Comparison of ENCODE assay signal across 8 cellular contexts in the genomic region with DNA sequence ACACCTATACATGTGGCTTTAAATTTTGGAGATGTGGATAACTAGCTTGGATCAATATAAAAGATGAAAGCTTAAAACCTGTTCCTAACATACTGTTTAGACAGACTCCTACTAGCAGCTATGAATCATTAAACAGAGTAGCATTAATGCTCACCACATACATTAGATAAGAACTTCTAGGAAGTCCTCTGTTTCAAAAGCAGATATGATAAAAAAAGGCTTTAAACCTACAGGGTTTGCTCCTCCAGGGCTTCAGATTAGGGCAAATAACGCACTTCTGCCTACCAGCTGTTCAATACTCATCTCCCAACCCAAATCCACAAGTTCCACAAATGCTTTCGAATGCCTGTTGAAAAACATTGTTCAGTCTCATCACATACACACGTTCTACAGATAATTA. TPM values are rescaled to one million over a fixed set of nuclear protein-coding genes. Genes with fewer than 3 reads are reported as not detected.
A peak's percentile ranks its signal among the peaks of the same experiment; 100 is the strongest.
DNase-seq lines count a peak whose midpoint lies in the region; ATAC-seq and TF ChIP-seq lines count a peak whose summit lies in the region.

No MANE protein-coding gene starts in this region.

- H3K4me3 Mint-ChIP-seq in activated CD8-positive, alpha-beta T cell treated with anti-CD3 and anti-CD28 coated beads for 36 hours = peak overlapping the region; percentile 74
- peak overlapping the region in 4 of 5 donors; percentile 73 to 83 (median 80) for H3K4me3 Mint-ChIP-seq in immature natural killer cell

- H3K27ac ChIP-seq in heart left ventricle = peak overlapping the region in 9 of 12 donors; percentile 80 to 96 (median 93)

- no peaks in the 10 kb centered on the region for H3K27me3 ChIP-seq in heart left ventricle

- H3K36me3 Mint-ChIP-seq in activated CD8-positive, alpha-beta T cell treated with anti-CD3 and anti-CD28 coated beads for 36 hours (ENCODE audit: low read depth) = no peaks in the 10 kb centered on the region
- no peaks in the 10 kb centered on the region for H3K36me3 Mint-ChIP-seq in immature natural killer cell

- POLR2A ChIA-PET in activated CD8-positive, alpha-beta T cell treated with anti-CD3 and anti-CD28 coated beads for 36 hours (lab: Charles Lee) = interaction anchor here (0.7 to 1.7 kb wide), 8 partner anchors 9 to 179 kb away, joined by 3 to 4 read pairs (median 3); no protein-coding TSS in a partner anchor

- H3K4me1 ChIP-seq in heart left ventricle = peaks cover 0 to 54% (median 34%) of the 10 kb centered on the region in 12 donors

- CTCF ChIA-PET in activated CD8-positive, alpha-beta T cell treated with anti-CD3 and anti-CD28 coated beads for 36 hours (lab: Charles Lee) = interaction anchor here (0.8 to 2.9 kb wide), 9 partner anchors 12 to 378 kb away, joined by 3 to 17 read pairs (median 4); no protein-coding TSS in a partner anchor

- H3K27me3 Mint-ChIP-seq in activated CD8-positive, alpha-beta T cell treated with anti-CD3 and anti-CD28 coated beads for 36 hours = no peaks in the 10 kb centered on the region
- peaks cover 0 to 10% (median 5%) of the 10 kb centered on the region in 3 donors for H3K27me3 Mint-ChIP-seq in immature natural killer cell (ENCODE audit: low read depth in 3 of 3)

- H3K27ac Mint-ChIP-seq in activated CD8-positive, alpha-beta T cell treated with anti-CD3 and anti-CD28 coated beads for 36 hours = peak overlapping the region; percentile 44
- peak overlapping the region; percentile 51 to 86 (median 74) for H3K27ac Mint-ChIP-seq in immature natural killer cell

- ATAC-seq in heart left ventricle (no peak), left cardiac atrium (no peak), GM21447 (IDR thresholded peaks at IDR 0.05; ENCODE audit: unreplicated experiment) (no peak)
- no peak for ATAC-seq in activated CD8-positive, alpha-beta T cell treated with anti-CD3 and anti-CD28 coated beads for 36 hours

- H3K4me3 ChIP-seq in heart left ventricle = peak overlapping the region; percentile 80 to 99 (median 90)

- no peaks in the 10 kb centered on the region for H3K9me3 ChIP-seq in heart left ventricle

- peaks cover 12% of the 10 kb centered on the region for H3K4me1 Mint-ChIP-seq in activated CD8-positive, alpha-beta T cell treated with anti-CD3 and anti-CD28 coated beads for 36 hours (ENCODE audit: low read depth)
- peaks cover 7 to 25% of the 10 kb centered on the region in 2 donors for H3K4me1 Mint-ChIP-seq in immature natural killer cell

- 4 to 9% (median 6%) methylated on average over 3 of the region's 3 CpGs for WGBS in heart left ventricle, 4 donors

- no peak for TF ChIP-seq POLR2A in heart left ventricle (IDR thresholded peaks at IDR 0.05)

- no peaks in the 10 kb centered on the region for H3K36me3 ChIP-seq in heart left ventricle

- DNase-seq in heart left ventricle (no peak), left cardiac atrium (no peak), immature natural killer cell (peak in 1 of 3 donors; percentile 9), superior temporal gyrus (ENCODE audit: extremely low spot score) (peak; percentile 53), amniotic stem cell (lab: John Stamatoyannopoulos, UW) (no peak), AML-193 (lab: John Stamatoyannopoulos, UW) (no peak)
- no peak for DNase-seq in activated CD8-positive, alpha-beta T cell treated with anti-CD3 and anti-CD28 coated beads for 36 hours

- TF ChIP-seq CTCF in heart left ventricle (IDR thresholded peaks at IDR 0.05) = no peak
- TF ChIP-seq CTCF in activated CD8-positive, alpha-beta T cell treated with anti-CD3 and anti-CD28 coated beads for 36 hours (IDR thresholded peaks at IDR 0.05) = no peak

- intact Hi-C loops in heart left ventricle (cut with DNase I) (loop anchor here in 5 of 10 donors (5.0 to 10.0 kb wide), 4 partner anchors 39 to 169 kb away; a partner anchor contains a TSS), left cardiac atrium (cut with DNase I) (loop anchor here in 1 of 2 donors (5.0 kb wide), 1 partner anchor 169 kb away; no protein-coding TSS in a partner anchor)
- intact Hi-C loops in activated CD8-positive, alpha-beta T cell treated with anti-CD3 and anti-CD28 coated beads for 36 hours (cut with micrococcal nuclease) = loop anchor here (5.0 kb wide), 2 partner anchors 39 to 169 kb away; no protein-coding TSS in a partner anchor

- H3K9me3 Mint-ChIP-seq in activated CD8-positive, alpha-beta T cell treated with anti-CD3 and anti-CD28 coated beads for 36 hours = no peaks in the 10 kb centered on the region
- no peaks in the 10 kb centered on the region for H3K9me3 Mint-ChIP-seq in immature natural killer cell

RNA-seq across cellular contexts. Expression of a gene that starts 1.5 kb away (rescaled TPM):
- total RNA-seq in heart left ventricle (10 to 100 TPM; 35.2 to 48.2 (median 38.3) TPM), left cardiac atrium (10 to 100 TPM; 29.0 to 36.3 TPM)
- polyA plus RNA-seq in heart left ventricle (10 to 100 TPM; 16.3 to 65.8 TPM), immature natural killer cell (10 to 100 TPM; 14.3 to 25.6 (median 18.2) TPM)
- 10 to 100 TPM; 44.9 to 46.6 TPM for total RNA-seq in activated CD8-positive, alpha-beta T cell treated with anti-CD3 and anti-CD28 coated beads for 36 hours

RNA-seq across cellular contexts. Expression of a gene that starts 42.0 kb away (rescaled TPM):
- total RNA-seq in heart left ventricle (10 to 100 TPM in 1 of 9 donors, 1 to 10 TPM in 8; 3.2 to 26.3 (median 7.6) TPM), left cardiac atrium (10 to 100 TPM in 1 of 2 donors, 1 to 10 TPM in 1; 9.9 to 11.6 TPM)
- polyA plus RNA-seq in heart left ventricle (10 to 100 TPM in 1 of 2 donors, 1 to 10 TPM in 1; 8.5 to 24.4 TPM), immature natural killer cell (100 to 1,000 TPM; 113 to 167 (median 153) TPM)
- total RNA-seq in activated CD8-positive, alpha-beta T cell treated with anti-CD3 and anti-CD28 coated beads for 36 hours = 100 to 1,000 TPM; 147 to 155 TPM

Comparison
In these comparisons a context has a peak if more than half of its experiments do, and no peak if none do; other contexts are left out.
1. RNA of a gene that starts 42.0 kb away (total RNA-seq): 147 to 155 TPM in activated CD8-positive, alpha-beta T cell treated with anti-CD3 and anti-CD28 coated beads for 36 hours; 9.9 to 11.6 TPM in left cardiac atrium and 3.2 to 26.3 TPM in heart left ventricle; every median in the first group is over 4 times any median in the second.